ENCODE assay signal across 1 cellular context in genomic region chr15:59165726-59166125, GRCh38.
TF ChIP-seq lines count a peak whose summit lies in the region.

No MANE protein-coding gene starts in this region.

TF ChIP-seq in A549, 52 proteins besides CTCF, POLR2A, EP300 and RAD21 (continued from another document):
- TF ChIP-seq HES2 (IDR thresholded peaks at IDR 0.05) (no peak), HOXB13 (CRISPR knock-in tag; IDR thresholded peaks at IDR 0.05; ENCODE audit: low read depth) (no peak), EHMT2 (IDR thresholded peaks at IDR 0.05; ENCODE audit: low read depth) (no peak)
